15 cellular contexts compared by ENCODE assay signal in genomic region chr19:4012092-4012974, GRCh38. TPM values are rescaled to one million over a fixed set of nuclear protein-coding genes. Genes with fewer than 3 reads are reported as not detected.
DNase-seq lines count a peak whose midpoint lies in the region; ATAC-seq and TF ChIP-seq lines count a peak whose summit lies in the region.
"Had no signal": no experiment of that assay in that cellular context is flagged by ENCODE, and none has a peak within 500 bp of the region (broad histone marks: within the 10 kb centered on the region; RNA-seq: fewer than 3 reads in every experiment).

No MANE protein-coding gene starts in this region.

- no peak overlapping the region for H3K4me3 Mint-ChIP-seq in activated B cell treated with CpG ODN at 0.5 μM for 24 hours
- no peak overlapping the region for H3K4me3 Mint-ChIP-seq in memory B cell
- H3K4me3 Mint-ChIP-seq in type B pancreatic cell, result peak overlapping the region; percentile 61
- no peak overlapping the region for H3K4me3 Mint-ChIP-seq in HFFc6

- no peaks in the 10 kb centered on the region for H3K27me3 ChIP-seq in left ventricle myocardium inferior (ENCODE audit: low read depth)

- H2AFZ ChIP-seq in OCI-LY7 (ENCODE audit: low read length), result no peak overlapping the region
- H2AFZ ChIP-seq: parathyroid adenoma had no signal

- H3K9me3 ChIP-seq in left ventricle myocardium inferior (replicated peaks) (no peaks in the 10 kb centered on the region), OCI-LY7 (ENCODE audit: low read length) (no peaks in the 10 kb centered on the region)

- H3K27me3 Mint-ChIP-seq in activated B cell treated with CpG ODN at 0.5 μM for 24 hours, result no peaks in the 10 kb centered on the region
- no peaks in the 10 kb centered on the region for H3K27me3 Mint-ChIP-seq in memory B cell
- H3K27me3 Mint-ChIP-seq in type B pancreatic cell, result no peaks in the 10 kb centered on the region
- peaks cover 7% of the 10 kb centered on the region for H3K27me3 Mint-ChIP-seq in HFFc6 (ENCODE audit: insufficient read depth)
- H3K27me3 Mint-ChIP-seq: stimulated activated naive B cell treated with anti-CD40 and anti-IgM and Interleukin-4, amounts not matched to agents 10 μg/mL and 1 μg/mL and 100 μg/mL, for 72 hours had no signal

- no peaks in the 10 kb centered on the region for H3K9me2 ChIP-seq in OCI-LY7 (ENCODE audit: insufficient read depth, low read length)

- H4K20me1 ChIP-seq in OCI-LY7 (ENCODE audit: insufficient read depth, low read length), result peaks cover 8% of the 10 kb centered on the region

- DNase-seq in left ventricle myocardium inferior (no peak), cardiac septum (ENCODE audit: low spot score) (no peak), activated B cell treated with CpG ODN at 0.5 μM for 24 hours (no peak), memory B cell (ENCODE audit: low spot score in 2 of 2) (no peak), type B pancreatic cell (ENCODE audit: extremely low spot score, unreplicated experiment) (no peak), OCI-LY7 (ENCODE audit: low spot score) (no peak), foreskin melanocyte (no peak), HFFc6 (no peak)
- DNase-seq: activated CD4-positive, alpha-beta T cell treated with anti-CD3 and anti-CD28 coated beads for 48 hours; DMS79 treated with DMSO at 0.1 percent for 48 hours; NCI-H1105 treated with DMSO at 0.1 percent for 48 hours; stimulated activated naive B cell treated with anti-CD40 and anti-IgM and Interleukin-4, amounts not matched to agents 10 μg/mL and 1 μg/mL and 100 μg/mL, for 72 hours; T-helper 1 cell had no signal

- POLR2A ChIA-PET in activated B cell treated with CpG ODN at 0.5 μM for 24 hours (lab: Charles Lee), result interaction anchor here (0.5 to 1.0 kb wide), 2 partner anchors 22 to 29 kb away, joined by 3 read pairs; no protein-coding TSS in a partner anchor
- POLR2A ChIA-PET in OCI-LY7 (lab: Charles Lee), result no interaction called here

- CTCF ChIA-PET in activated B cell treated with CpG ODN at 0.5 μM for 24 hours (lab: Charles Lee), result interaction anchor here (1.0 kb wide), 1 partner anchor 128 kb away, joined by 3 read pairs; no protein-coding TSS in a partner anchor
- CTCF ChIA-PET in OCI-LY7 (lab: Charles Lee; ENCODE audit: unreplicated experiment), result no interaction called here

- TF ChIP-seq CTCF in left ventricle myocardium inferior (IDR thresholded peaks at IDR 0.05; ENCODE audit: borderline replicate concordance) (no peak), activated B cell treated with CpG ODN at 0.5 μM for 24 hours (IDR thresholded peaks at IDR 0.05) (no peak), type B pancreatic cell (conservative IDR thresholded peaks at IDR 0.05) (no peak), OCI-LY7 (conservative IDR thresholded peaks at IDR 0.05; ENCODE audit: low read length) (no peak), HFFc6 (IDR thresholded peaks at IDR 0.05) (no peak)

- H3K27ac Mint-ChIP-seq in activated B cell treated with CpG ODN at 0.5 μM for 24 hours, result peak overlapping the region; percentile 41
- H3K27ac Mint-ChIP-seq in memory B cell, result peak overlapping the region; percentile 28
- H3K27ac Mint-ChIP-seq in type B pancreatic cell, result peak overlapping the region; percentile 88
- no peak overlapping the region for H3K27ac Mint-ChIP-seq in HFFc6

- intact Hi-C loops in left ventricle myocardium inferior (cut with micrococcal nuclease) (no loop called here), cardiac septum (cut with DNase I) (no loop called here), activated B cell treated with CpG ODN at 0.5 μM for 24 hours (cut with micrococcal nuclease) (no loop called here), OCI-LY7 (cut with micrococcal nuclease; ENCODE audit: unreplicated experiment) (no loop called here)

- H3K79me2 ChIP-seq in OCI-LY7 (ENCODE audit: insufficient read depth, low read depth, low read length), result peaks cover 21% of the 10 kb centered on the region; the same call in 1 of the 2 replicates

- no TSS peak for BruUV-seq in OCI-LY7 (replicated peaks; lab: Mats Ljungman, UMichigan)

- peaks cover 31% of the 10 kb centered on the region for H3K36me3 Mint-ChIP-seq in activated B cell treated with CpG ODN at 0.5 μM for 24 hours (ENCODE audit: low read depth)
- H3K36me3 Mint-ChIP-seq in memory B cell, result peaks cover 9% of the 10 kb centered on the region
- H3K36me3 Mint-ChIP-seq in type B pancreatic cell, result no peaks in the 10 kb centered on the region
- no peaks in the 10 kb centered on the region for H3K36me3 Mint-ChIP-seq in HFFc6 (ENCODE audit: low read depth)

- H3K9me3 Mint-ChIP-seq in activated B cell treated with CpG ODN at 0.5 μM for 24 hours (no peaks in the 10 kb centered on the region), memory B cell (no peaks in the 10 kb centered on the region), type B pancreatic cell (no peaks in the 10 kb centered on the region), HFFc6 (no peaks in the 10 kb centered on the region)
- H3K9me3 Mint-ChIP-seq: stimulated activated naive B cell treated with anti-CD40 and anti-IgM and Interleukin-4, amounts not matched to agents 10 μg/mL and 1 μg/mL and 100 μg/mL, for 72 hours had no signal

- H3K4me1 ChIP-seq in left ventricle myocardium inferior, result peaks cover 92% of the 10 kb centered on the region
- peaks cover 11% of the 10 kb centered on the region for H3K4me1 ChIP-seq in OCI-LY7 (ENCODE audit: insufficient read depth, low read length, poor library complexity, severe bottlenecking)

- no peak overlapping the region for H3K4me3 ChIP-seq in left ventricle myocardium inferior
- no peak overlapping the region for H3K4me3 ChIP-seq in OCI-LY7 (ENCODE audit: low read depth, low read length, poor library complexity, severe bottlenecking)

- ATAC-seq in activated B cell treated with CpG ODN at 0.5 μM for 24 hours (ENCODE audit: low read depth) (no peak), memory B cell (ENCODE audit: low read depth) (no peak)
- ATAC-seq: HCT116; stimulated activated naive B cell treated with anti-CD40 and anti-IgM and Interleukin-4, amounts not matched to agents 10 μg/mL and 1 μg/mL and 100 μg/mL, for 72 hours had no signal

- H3K36me3 ChIP-seq in left ventricle myocardium inferior (peaks cover 23% of the 10 kb centered on the region), OCI-LY7 (ENCODE audit: insufficient read depth, low read length) (peaks cover 40% of the 10 kb centered on the region)

- no peak overlapping the region for H3K4me2 ChIP-seq in OCI-LY7 (ENCODE audit: low read length)

- peaks cover 40% of the 10 kb centered on the region for H3K4me1 Mint-ChIP-seq in activated B cell treated with CpG ODN at 0.5 μM for 24 hours
- H3K4me1 Mint-ChIP-seq in memory B cell, result peaks cover 28% of the 10 kb centered on the region
- H3K4me1 Mint-ChIP-seq in type B pancreatic cell (ENCODE audit: unreplicated experiment), result peaks cover 28% of the 10 kb centered on the region
- peaks cover 19% of the 10 kb centered on the region for H3K4me1 Mint-ChIP-seq in HFFc6 (ENCODE audit: low read depth)

- H3K27ac ChIP-seq in left ventricle myocardium inferior (replicated peaks), result peak overlapping the region; percentile 90
- H3K27ac ChIP-seq in OCI-LY7 (ENCODE audit: low read depth, low read length, poor library complexity, severe bottlenecking), result no peak overlapping the region
- H3K27ac ChIP-seq: parathyroid adenoma had no signal

RNA-seq across cellular contexts. Expression of gene PIAS4, which starts 4.8 kb away (rescaled TPM):
- 15.4 TPM for total RNA-seq in left ventricle myocardium inferior
- 18.4 TPM for total RNA-seq in cardiac septum
- total RNA-seq in activated B cell treated with CpG ODN at 0.5 μM for 24 hours, result 36.4 and 37.2 TPM in 2 replicates
- 39.8 and 42.3 TPM in 2 replicates for total RNA-seq in type B pancreatic cell (ENCODE audit: low replicate concordance)
- 25.3 and 31.5 TPM in 2 replicates for total RNA-seq in OCI-LY7 (2014; rRNA removed; shearing (Covaris generic))
- 34.4 and 35.0 TPM in 2 replicates for total RNA-seq in OCI-LY7 (2022)
- total RNA-seq in HFFc6 (2021; fragmentation: NEBNext Ultra II Directional; extraction: Animal tissue kit (Norgen Biotek cat#: 25700)), result 10 to 100 TPM; 20.0 to 26.0 (median 23.3) TPM

RNA-seq across cellular contexts. Expression of gene EEF2, which starts 27.1 kb away (rescaled TPM):
- total RNA-seq in left ventricle myocardium inferior (2,303 TPM), cardiac septum (1,625 TPM), activated B cell treated with CpG ODN at 0.5 μM for 24 hours (2,958 and 3,229 TPM in 2 replicates), type B pancreatic cell (ENCODE audit: low replicate concordance) (2,827 and 2,929 TPM in 2 replicates), OCI-LY7 (2022) (3,507 and 3,668 TPM in 2 replicates)
- total RNA-seq in OCI-LY7 (2014; rRNA removed; shearing (Covaris generic)), result 1,633 and 1,634 TPM in 2 replicates
- total RNA-seq in HFFc6 (2021; fragmentation: NEBNext Ultra II Directional; extraction: Animal tissue kit (Norgen Biotek cat#: 25700)), result 1,000 to 10,000 TPM; 2,555 to 2,867 (median 2,696) TPM

RNA-seq across cellular contexts. Expression of gene DAPK3, which starts 41.4 kb away (rescaled TPM):
- total RNA-seq in left ventricle myocardium inferior (74.6 TPM), cardiac septum (180 TPM), activated B cell treated with CpG ODN at 0.5 μM for 24 hours (37.5 and 42.2 TPM in 2 replicates), type B pancreatic cell (ENCODE audit: low replicate concordance) (83.5 and 93.0 TPM in 2 replicates), OCI-LY7 (2022) (40.4 and 47.1 TPM in 2 replicates)
- 48.6 and 49.3 TPM in 2 replicates for total RNA-seq in OCI-LY7 (2014; rRNA removed; shearing (Covaris generic))
- total RNA-seq in HFFc6 (2021; fragmentation: NEBNext Ultra II Directional; extraction: Animal tissue kit (Norgen Biotek cat#: 25700)), result 100 to 1,000 TPM; 116 to 140 (median 128) TPM

RNA-seq across cellular contexts. Expression of gene ZBTB7A, which starts 54.4 kb away (rescaled TPM):
- total RNA-seq in left ventricle myocardium inferior (30.6 TPM), cardiac septum (29.9 TPM), activated B cell treated with CpG ODN at 0.5 μM for 24 hours (44.5 and 49.2 TPM in 2 replicates), type B pancreatic cell (ENCODE audit: low replicate concordance) (21.0 and 31.0 TPM in 2 replicates), OCI-LY7 (2022) (29.3 and 31.2 TPM in 2 replicates)
- 13.1 and 17.2 TPM in 2 replicates for total RNA-seq in OCI-LY7 (2014; rRNA removed; shearing (Covaris generic))
- 10 to 100 TPM; 40.8 to 47.6 (median 43.6) TPM for total RNA-seq in HFFc6 (2021; fragmentation: NEBNext Ultra II Directional; extraction: Animal tissue kit (Norgen Biotek cat#: 25700))
